In genomic region chr13:79503069-79503468, GRCh38 we compare ENCODE assay signal across 26 cellular contexts. TPM values are rescaled to one million over a fixed set of nuclear protein-coding genes. Genes with fewer than 3 reads are reported as not detected.
A peak's percentile ranks its signal among the peaks of the same experiment; 100 is the strongest.
DNase-seq lines count a peak whose midpoint lies in the region; FAIRE-seq and TF ChIP-seq lines count a peak whose summit lies in the region.
"Had no signal": no experiment of that assay in that cellular context is flagged by ENCODE, and none has a peak within 500 bp of the region (broad histone marks: within the 10 kb centered on the region; RNA-seq: fewer than 3 reads in every experiment).

No MANE protein-coding gene starts in this region.

- no peak overlapping the region for H2BK15ac ChIP-seq in mesendoderm (replicated peaks; ENCODE audit: low read depth)

- H3K79me2 ChIP-seq in Loucy (ENCODE audit: insufficient read depth, low read length) (no peaks in the 10 kb centered on the region), mesendoderm (ENCODE audit: control insufficient read depth, insufficient read depth, low read length) (peaks cover 6% of the 10 kb centered on the region)

- H2BK120ac ChIP-seq in mesendoderm (ENCODE audit: low read depth, low read length), result no peak overlapping the region

- H3K36me3 Mint-ChIP-seq in activated naive CD4-positive, alpha-beta T cell treated with anti-CD3 and anti-CD28 coated beads, Interleukin-2, amount 50 U/mL, for 24 hours, result peaks cover 11% of the 10 kb centered on the region
- H3K36me3 Mint-ChIP-seq: immature natural killer cell had no signal

- H3K9me2 ChIP-seq in Loucy (replicated peaks; ENCODE audit: low read depth, low read length), result no peaks in the 10 kb centered on the region
- H3K9me2 ChIP-seq: SK-N-SH had no signal

- peaks cover under 1% of the 10 kb centered on the region for H3K4me1 ChIP-seq in Loucy (ENCODE audit: insufficient read depth, low read length, poor library complexity, severe bottlenecking)
- H3K4me1 ChIP-seq in mesendoderm (ENCODE audit: control insufficient read depth, low read depth, low read length), result no peaks in the 10 kb centered on the region
- H3K4me1 ChIP-seq: parathyroid adenoma had no signal

- no peaks in the 10 kb centered on the region for H3K9me3 Mint-ChIP-seq in activated naive CD4-positive, alpha-beta T cell treated with anti-CD3 and anti-CD28 coated beads, Interleukin-2, amount 50 U/mL, for 24 hours
- H3K9me3 Mint-ChIP-seq: immature natural killer cell had no signal

- no peak overlapping the region for H2AK5ac ChIP-seq in mesendoderm (ENCODE audit: low read length)

- H3K27me3 ChIP-seq in Loucy (ENCODE audit: insufficient read depth, low read length, poor library complexity, severe bottlenecking) (no peaks in the 10 kb centered on the region), mesendoderm (ENCODE audit: insufficient read depth, low read length, poor library complexity) (no peaks in the 10 kb centered on the region)
- H3K27me3 ChIP-seq: BLaER1 treated with 17β-estradiol and CSF1 and Interleukin-3, amounts not matched to agents 10 nM and 100 nM; tibial nerve had no signal

- H3K56ac ChIP-seq in mesendoderm (ENCODE audit: low read length), result no peak overlapping the region

- no peaks in the 10 kb centered on the region for H3K9me3 ChIP-seq in Loucy (ENCODE audit: insufficient read depth, low read depth, low read length)
- H3K9me3 ChIP-seq: BLaER1 treated with 17β-estradiol and CSF1 and Interleukin-3, amounts not matched to agents 10 nM and 100 nM; SK-N-SH; tibial nerve had no signal

- WGBS in mesendoderm (ENCODE audit: extremely low coverage, insufficient coverage, low lambda C conversion rate), result no CpG with 5 or more reads among the region's 2 CpGs

- no peaks in the 10 kb centered on the region for H3F3A ChIP-seq in Loucy (ENCODE audit: low read depth)

- no peak for DNase-seq in activated naive CD4-positive, alpha-beta T cell (lab: John Stamatoyannopoulos, UW)
- DNase-seq in mesendoderm, result peak; percentile 27
- DNase-seq in stimulated activated CD4-positive, alpha-beta T cell treated with anti-CD3 and anti-CD28 coated beads, Interleukin-4, amount 100 ng/mL, for 4 hours, result no peak
- no peak for DNase-seq in GM12891 (ENCODE audit: insufficient read length, low spot score)
- DNase-seq in iPS-NIHi7 (ENCODE audit: extremely low spot score), result no peak
- DNase-seq: activated naive CD8-positive, alpha-beta T cell treated with anti-CD3 and anti-CD28 coated beads, Interleukin-2, amount 10 ng/mL, durations not matched to agents 7 days and 5 days; effector CD8-positive, alpha-beta T cell; immature natural killer cell; Kasumi-1; NCI-H1048; NCI-H187 treated with DMSO at 0.1 percent for 48 hours; NCI-H69; right cardiac atrium; RPMI8226; SK-N-SH; stimulated activated CD4-positive, alpha-beta T cell treated with anti-CD3 and anti-CD28 coated beads, Interleukin-4, amount 100 ng/mL, for 1 hour; stimulated activated naive CD4-positive, alpha-beta T cell treated with Interleukin-2 at 50 U/mL for 16 hours; WERI-Rb-1 had no signal

- H3K4me1 Mint-ChIP-seq in activated naive CD4-positive, alpha-beta T cell treated with anti-CD3 and anti-CD28 coated beads, Interleukin-2, amount 50 U/mL, for 24 hours, result peaks cover 84% of the 10 kb centered on the region

- peak overlapping the region; percentile 49 for H3K4me3 Mint-ChIP-seq in activated naive CD4-positive, alpha-beta T cell treated with anti-CD3 and anti-CD28 coated beads, Interleukin-2, amount 50 U/mL, for 24 hours
- H3K4me3 Mint-ChIP-seq: activated naive CD8-positive, alpha-beta T cell treated with anti-CD3 and anti-CD28 coated beads, Interleukin-2, amount 10 ng/mL, durations not matched to agents 7 days and 5 days; immature natural killer cell; neural crest cell had no signal

- H3K27me3 Mint-ChIP-seq in activated naive CD4-positive, alpha-beta T cell treated with anti-CD3 and anti-CD28 coated beads, Interleukin-2, amount 50 U/mL, for 24 hours, result no peaks in the 10 kb centered on the region
- H3K27me3 Mint-ChIP-seq: activated naive CD8-positive, alpha-beta T cell treated with anti-CD3 and anti-CD28 coated beads, Interleukin-2, amount 10 ng/mL, durations not matched to agents 7 days and 5 days had no signal

- H3K4me2 ChIP-seq in Loucy (ENCODE audit: low read depth, low read length, poor library complexity, severe bottlenecking) (no peak overlapping the region), mesendoderm (ENCODE audit: low read length) (no peak overlapping the region)
- H3K4me2 ChIP-seq: SK-N-SH had no signal

- H3K4me3 ChIP-seq in Loucy (ENCODE audit: low read length, poor library complexity, severe bottlenecking) (no peak overlapping the region), mesendoderm (ENCODE audit: low read length) (no peak overlapping the region)
- H3K4me3 ChIP-seq: BLaER1 treated with 17β-estradiol and CSF1 and Interleukin-3, amounts not matched to agents 10 nM and 100 nM; tibial nerve had no signal

- no peaks in the 10 kb centered on the region for H4K20me1 ChIP-seq in Loucy (ENCODE audit: insufficient read depth, low read length, poor library complexity, severe bottlenecking)
- H4K20me1 ChIP-seq: BLaER1 treated with 17β-estradiol and CSF1 and Interleukin-3, amounts not matched to agents 10 nM and 100 nM had no signal

- H2AFZ ChIP-seq in Loucy (ENCODE audit: low read length), result no peak overlapping the region
- H2AFZ ChIP-seq: parathyroid adenoma had no signal

- H3K23ac ChIP-seq in mesendoderm (ENCODE audit: low read length), result no peak overlapping the region

- 0 out of 2 replicates have a peak, but pooled peaks have one; percentile 11 for TF ChIP-seq CTCF in Loucy (conservative IDR thresholded peaks at IDR 0.05; ENCODE audit: low read length)

- FAIRE-seq in GM12891 (lab: Jason Lieb, UNC), result no peak
- FAIRE-seq: frontal cortex had no signal

- H3K9ac ChIP-seq in Loucy (ENCODE audit: low read depth, low read length, poor library complexity, severe bottlenecking), result no peak overlapping the region
- H3K9ac ChIP-seq in mesendoderm (ENCODE audit: low read length), result no peak overlapping the region
- H3K9ac ChIP-seq: BLaER1 treated with 17β-estradiol and CSF1 and Interleukin-3, amounts not matched to agents 10 nM and 100 nM; parathyroid adenoma; SK-N-SH had no signal

- peaks cover 2% of the 10 kb centered on the region for H3K79me1 ChIP-seq in mesendoderm (ENCODE audit: low read length)

- H4K8ac ChIP-seq in mesendoderm (ENCODE audit: low read depth, low read length), result no peak overlapping the region

- no peak overlapping the region for H2BK5ac ChIP-seq in mesendoderm (ENCODE audit: low read length)

- peak overlapping the region; percentile 74 for H3K27ac ChIP-seq in angular gyrus (ENCODE audit: low read depth, low read length)
- H3K27ac ChIP-seq in mesendoderm (ENCODE audit: low read depth, low read length), result no peak overlapping the region
- H3K27ac ChIP-seq: BLaER1 treated with 17β-estradiol and CSF1 and Interleukin-3, amounts not matched to agents 10 nM and 100 nM; parathyroid adenoma; tibial nerve; WERI-Rb-1 had no signal

- no peak for TF ChIP-seq POLR2A in GM12891 (IDR thresholded peaks at IDR 0.05; ENCODE audit: low read depth, low read length)

- no peak overlapping the region for H3K18ac ChIP-seq in mesendoderm (ENCODE audit: low read length)

- H4K5ac ChIP-seq in mesendoderm (ENCODE audit: low read length), result no peak overlapping the region

- peak overlapping the region; percentile 69 for H3K27ac Mint-ChIP-seq in activated naive CD4-positive, alpha-beta T cell treated with anti-CD3 and anti-CD28 coated beads, Interleukin-2, amount 50 U/mL, for 24 hours
- H3K27ac Mint-ChIP-seq: activated naive CD8-positive, alpha-beta T cell treated with anti-CD3 and anti-CD28 coated beads, Interleukin-2, amount 10 ng/mL, durations not matched to agents 7 days and 5 days had no signal

- H3K36me3 ChIP-seq in Loucy (ENCODE audit: insufficient read depth, low read length) (no peaks in the 10 kb centered on the region), mesendoderm (ENCODE audit: control insufficient read depth, insufficient read depth, low read length) (no peaks in the 10 kb centered on the region)
- H3K36me3 ChIP-seq: BLaER1 treated with 17β-estradiol and CSF1 and Interleukin-3, amounts not matched to agents 10 nM and 100 nM; tibial nerve; WERI-Rb-1 had no signal

- H3K4ac ChIP-seq in mesendoderm (ENCODE audit: low read depth, low read length), result no peak overlapping the region

TF ChIP-seq in GM12891, 5 proteins besides CTCF, POLR2A, EP300 and RAD21:
- no peak for TF ChIP-seq PAX5 (IDR thresholded peaks at IDR 0.05; ENCODE audit: insufficient read depth, low read length, severe bottlenecking)
- TF ChIP-seq TAF1 (IDR thresholded peaks at IDR 0.05; ENCODE audit: low read depth, low read length), result no peak
- no peak for TF ChIP-seq POLR2AphosphoS5 (IDR thresholded peaks at IDR 0.05; ENCODE audit: low read depth, low read length)
- TF ChIP-seq SPI1 (IDR thresholded peaks at IDR 0.05; ENCODE audit: low read depth, low read length), result no peak
- no peak for TF ChIP-seq POU2F2 (IDR thresholded peaks at IDR 0.05; ENCODE audit: low read depth, low read length)
TF ChIP-seq in GM12891: peak in this region for 0.

RNA-seq across cellular contexts. Expression of gene NDFIP2, which starts 22.1 kb away (rescaled TPM):
- 19.6 TPM for polyA plus RNA-seq in mesendoderm (2013, experiment 1 of 2)
- polyA plus RNA-seq in mesendoderm (2013, experiment 2 of 2), result 22.7 TPM
- polyA plus RNA-seq in GM12891 (2012; ENCODE audit: low read depth, missing spikeins), result 19.5 TPM
